Comparison of ENCODE assay signal across 17 cellular contexts in the genomic region with DNA sequence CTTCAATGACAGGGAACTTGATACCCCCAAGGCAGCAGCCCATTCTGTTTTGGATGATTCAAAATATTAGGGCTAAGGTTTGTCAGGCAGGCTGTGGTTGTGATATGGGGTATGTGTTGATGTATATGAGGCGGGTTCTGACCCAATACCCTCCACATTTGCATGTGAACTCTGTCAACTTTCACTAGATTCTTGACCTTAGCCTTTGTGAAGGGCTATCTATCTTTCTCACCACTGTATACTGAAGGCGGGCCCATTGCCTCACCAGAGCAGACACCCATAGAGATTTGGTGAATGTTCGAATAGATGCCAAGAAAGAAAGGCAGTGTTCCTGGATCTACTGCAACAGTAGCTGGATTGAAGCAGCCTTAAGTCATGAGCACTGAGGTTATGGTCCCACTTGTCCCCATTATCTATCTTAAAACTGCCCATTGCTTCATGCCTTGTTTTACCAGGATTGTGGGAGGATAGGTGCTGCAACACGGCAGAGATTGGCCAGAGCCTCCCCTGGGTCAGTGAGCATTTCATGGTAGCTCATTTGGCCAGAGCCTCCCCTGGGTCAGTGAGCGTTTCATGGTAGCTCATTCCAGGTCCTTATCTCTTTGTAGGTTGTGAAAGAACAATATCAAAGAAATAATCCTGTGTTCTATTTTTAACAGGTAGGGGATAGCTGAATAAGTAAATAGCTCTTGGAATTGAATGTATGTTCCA.
"Had no signal": no experiment of that assay in that cellular context is flagged by ENCODE, and none has a peak within 500 bp of the region (broad histone marks: within the 10 kb centered on the region; RNA-seq: fewer than 3 reads in every experiment).

No MANE protein-coding gene starts in this region.

- H3K4me3 Mint-ChIP-seq: activated CD8-positive, alpha-beta memory T cell treated with anti-CD3 and anti-CD28 coated beads, Interleukin-2, amount 10 ng/mL, durations not matched to agents 7 days and 5 days; T-helper 1 cell treated with Interleukin-12 subunit alpha and Interleukin-12 subunit beta and Interleukin-4 antibody, amounts not matched to agents 30 μg/mL and 1 μg/mL, for 36 hours had no signal

- H3K36me3 Mint-ChIP-seq: activated CD8-positive, alpha-beta memory T cell treated with anti-CD3 and anti-CD28 coated beads, Interleukin-2, amount 10 ng/mL, durations not matched to agents 7 days and 5 days had no signal

- H3K9me3 ChIP-seq: colonic mucosa, esophagus squamous epithelium, lower lobe of right lung, pancreas, sigmoid colon, spleen, thoracic aorta had no signal

- H3K4me3 ChIP-seq: colonic mucosa, esophagus squamous epithelium, lower lobe of right lung, pancreas, sigmoid colon, spleen, thoracic aorta had no signal

- DNase-seq: activated CD4-positive, alpha-beta T cell treated with anti-CD3 and anti-CD28 coated beads for 1 hour; activated CD4-positive, alpha-beta T cell treated with anti-CD3 and anti-CD28 coated beads, Interleukin-2, amount 50 U/mL, for 48 hours; activated CD8-positive, alpha-beta memory T cell treated with anti-CD3 and anti-CD28 coated beads, Interleukin-2, amount 10 ng/mL, durations not matched to agents 7 days and 5 days; activated effector memory CD4-positive, alpha-beta T cell treated with Interleukin-2 at 50 U/mL for 16 hours; activated naive CD4-positive, alpha-beta T cell treated with anti-CD3 and anti-CD28 coated beads, Interleukin-2, amount 50 U/mL, for 16 hours; activated T-cell treated with anti-CD3 and anti-CD28 coated beads, Interleukin-2, amount 50 U/mL, for 1 hour; caudate nucleus; colonic mucosa; esophagus squamous epithelium; foreskin melanocyte; lower lobe of right lung; pancreas; sigmoid colon; spleen had no signal

- H3K27ac Mint-ChIP-seq: activated CD8-positive, alpha-beta memory T cell treated with anti-CD3 and anti-CD28 coated beads, Interleukin-2, amount 10 ng/mL, durations not matched to agents 7 days and 5 days; T-helper 1 cell treated with Interleukin-12 subunit alpha and Interleukin-12 subunit beta and Interleukin-4 antibody, amounts not matched to agents 30 μg/mL and 1 μg/mL, for 36 hours had no signal

- H3K27me3 ChIP-seq: colonic mucosa, esophagus squamous epithelium, pancreas, sigmoid colon, spleen had no signal

- H3K4me1 ChIP-seq: colonic mucosa, esophagus squamous epithelium, lower lobe of right lung, pancreas, spleen had no signal

- H3K9me3 Mint-ChIP-seq: T-helper 1 cell treated with Interleukin-12 subunit alpha and Interleukin-12 subunit beta and Interleukin-4 antibody, amounts not matched to agents 30 μg/mL and 1 μg/mL, for 36 hours had no signal

- ATAC-seq: activated CD8-positive, alpha-beta memory T cell treated with anti-CD3 and anti-CD28 coated beads, Interleukin-2, amount 10 ng/mL, durations not matched to agents 7 days and 5 days; lower lobe of right lung had no signal

- H3K36me3 ChIP-seq: colonic mucosa, esophagus squamous epithelium, lower lobe of right lung, pancreas, sigmoid colon, spleen, thoracic aorta had no signal

- H3K4me1 Mint-ChIP-seq: activated CD8-positive, alpha-beta memory T cell treated with anti-CD3 and anti-CD28 coated beads, Interleukin-2, amount 10 ng/mL, durations not matched to agents 7 days and 5 days had no signal

- H3K27ac ChIP-seq: colonic mucosa, esophagus squamous epithelium, lower lobe of right lung, pancreas, sigmoid colon, spleen, thoracic aorta, VCaP had no signal
